In the genomic region with DNA sequence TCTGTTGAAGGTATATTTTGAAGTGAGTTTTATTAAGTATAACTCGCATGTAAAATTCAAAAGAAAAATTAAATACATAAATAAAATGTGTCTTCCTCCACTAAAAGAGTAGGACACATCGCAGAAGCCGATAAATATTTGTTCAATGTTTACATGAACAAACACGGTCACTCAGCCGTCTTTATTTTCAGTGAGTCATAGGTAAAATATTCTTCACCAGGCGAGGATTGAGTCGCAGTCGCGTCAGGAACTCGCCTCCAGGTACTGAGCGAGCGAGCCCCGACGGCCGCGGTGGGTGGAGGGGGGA, we compare ENCODE assay signal across 7 cellular contexts.
A peak's percentile ranks its signal among the peaks of the same experiment; 100 is the strongest.
DNase-seq lines count a peak whose midpoint lies in the region; ATAC-seq lines count a peak whose summit lies in the region.

No MANE protein-coding gene starts in this region.

- H3K36me3 ChIP-seq in HUES48 (ENCODE audit: control insufficient read depth, insufficient read depth, low read length) = no peaks in the 10 kb centered on the region
- H3K36me3 ChIP-seq in stomach smooth muscle (ENCODE audit: control insufficient read depth in 2 of 2, insufficient read depth in 2 of 2, low read length in 2 of 2) = no peaks in the 10 kb centered on the region

- H3K9ac ChIP-seq in HUES48 (ENCODE audit: low read depth, low read length) = peak overlapping the region; percentile 72
- peak overlapping the region; percentile 60 to 68 for H3K9ac ChIP-seq in stomach smooth muscle (ENCODE audit: low read length in 2 of 2)

- H3K9me3 ChIP-seq in HUES48 (ENCODE audit: control insufficient read depth, insufficient read depth, low read length) = peaks cover 18% of the 10 kb centered on the region; the same call in 1 of the 2 replicates
- no peaks in the 10 kb centered on the region for H3K9me3 ChIP-seq in iPS-18c (ENCODE audit: control insufficient read depth, insufficient read depth, low read length)
- no peaks in the 10 kb centered on the region for H3K9me3 ChIP-seq in stomach smooth muscle (ENCODE audit: control insufficient read depth in 2 of 2, low read length in 2 of 2)

- DNase-seq in DMS 273 treated with DMSO at 0.1 percent for 48 hours (lab: John Stamatoyannopoulos, UW) = no peak

- H3K36me3 Mint-ChIP-seq in activated naive CD8-positive, alpha-beta T cell = peaks cover 3% of the 10 kb centered on the region

- no peaks in the 10 kb centered on the region for H3K27me3 Mint-ChIP-seq in activated naive CD8-positive, alpha-beta T cell

- peak overlapping the region; percentile 78 for H3K4me3 Mint-ChIP-seq in activated naive CD8-positive, alpha-beta T cell

- peak overlapping the region; percentile 69 for H3K27ac Mint-ChIP-seq in activated naive CD8-positive, alpha-beta T cell

- H3K4me1 ChIP-seq in HUES48 (ENCODE audit: control insufficient read depth, insufficient read depth, low read length) (peaks cover 7% of the 10 kb centered on the region; the same call in 1 of the 2 replicates), stomach smooth muscle (ENCODE audit: control insufficient read depth, insufficient read depth, low read length) (peaks cover 10% of the 10 kb centered on the region)

- H3K4me1 Mint-ChIP-seq in activated naive CD8-positive, alpha-beta T cell (ENCODE audit: low read depth) = peaks cover 22% of the 10 kb centered on the region

- ATAC-seq in GM18907 (IDR thresholded peaks at IDR 0.05; ENCODE audit: unreplicated experiment) (no peak), GM19397 (IDR thresholded peaks at IDR 0.05; ENCODE audit: unreplicated experiment) (no peak)

- peak overlapping the region; percentile 94 for H3K27ac ChIP-seq in HUES48 (ENCODE audit: low read depth, low read length)
- peak overlapping the region; percentile 94 for H3K27ac ChIP-seq in stomach smooth muscle (ENCODE audit: low read length)

- no peaks in the 10 kb centered on the region for H3K9me3 Mint-ChIP-seq in activated naive CD8-positive, alpha-beta T cell (ENCODE audit: low read depth)

- H3K4me3 ChIP-seq in HUES48 (ENCODE audit: low read depth, low read length) = peak overlapping the region; percentile 76
- H3K4me3 ChIP-seq in iPS-18c (ENCODE audit: insufficient read depth, low read depth, low read length) = peak overlapping the region; percentile 36; the same call in 1 of the 2 replicates
- H3K4me3 ChIP-seq in stomach smooth muscle (ENCODE audit: low read length in 2 of 2) = peak overlapping the region; percentile 48 to 80

- no peaks in the 10 kb centered on the region for H3K27me3 ChIP-seq in HUES48 (ENCODE audit: control insufficient read depth, insufficient read depth, low read length)
- no peaks in the 10 kb centered on the region for H3K27me3 ChIP-seq in stomach smooth muscle (ENCODE audit: control insufficient read depth in 1 of 2, insufficient read depth in 2 of 2, low read length in 2 of 2)
